9 cellular contexts compared by ENCODE assay signal in the genomic region with DNA sequence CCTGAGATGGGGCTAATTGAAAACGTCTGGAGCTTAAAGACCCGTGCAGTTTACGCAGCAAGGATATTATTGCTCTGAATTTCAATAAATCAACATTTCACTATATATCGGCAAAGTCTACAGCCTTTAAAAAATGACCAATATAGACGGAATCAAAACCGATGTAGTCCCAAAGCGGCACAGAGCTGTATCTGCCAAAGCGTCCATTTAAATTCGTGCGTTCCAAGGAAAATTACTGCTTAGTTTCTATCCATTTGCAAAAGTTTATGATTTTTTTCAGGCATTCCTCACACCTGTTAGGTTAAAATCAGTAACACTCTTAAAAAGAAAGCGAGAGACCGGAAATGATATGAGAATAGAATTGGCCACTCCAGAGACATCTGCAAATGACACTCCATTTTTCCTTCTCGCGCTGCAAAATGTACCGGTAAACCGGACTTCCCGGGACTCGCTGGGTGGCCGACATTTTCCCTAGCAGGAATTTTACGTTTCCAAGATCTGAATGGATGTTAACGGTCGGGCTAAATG. TPM values are rescaled to one million over a fixed set of nuclear protein-coding genes. Genes with fewer than 3 reads are reported as not detected.
DNase-seq lines count a peak whose midpoint lies in the region; ATAC-seq and TF ChIP-seq lines count a peak whose summit lies in the region.
"Had no signal": no experiment of that assay in that cellular context is flagged by ENCODE, and none has a peak within 500 bp of the region (broad histone marks: within the 10 kb centered on the region; RNA-seq: fewer than 3 reads in every experiment).

No MANE protein-coding gene starts in this region.

- peaks cover 35% of the 10 kb centered on the region for H4K20me1 ChIP-seq in mammary epithelial cell (ENCODE audit: insufficient read depth, low read length)

- peak; percentile 25 for ATAC-seq in CD4-positive, alpha-beta T cell (ENCODE audit: poor library complexity)
- ATAC-seq in GM21423 (IDR thresholded peaks at IDR 0.05; ENCODE audit: unreplicated experiment): peak; percentile 14

- H3K9ac ChIP-seq in mammary epithelial cell (ENCODE audit: insufficient read depth, low read length): peak overlapping the region; percentile 99

- no peak for TF ChIP-seq POLR2A in lower leg skin (IDR thresholded peaks at IDR 0.05)
- TF ChIP-seq POLR2A in transverse colon (IDR thresholded peaks at IDR 0.05): no peak

- peaks cover 5% of the 10 kb centered on the region for H3K27me3 Mint-ChIP-seq in CD4-positive, alpha-beta T cell

- H2AFZ ChIP-seq in mammary epithelial cell (ENCODE audit: low read depth, low read length): peak overlapping the region; percentile 88

- BruUV-seq in mammary epithelial cell (replicated peaks; lab: Mats Ljungman, UMichigan): TSS peak; percentile 80

- TF ChIP-seq EP300 in transverse colon (IDR thresholded peaks at IDR 0.05; ENCODE audit: low read depth): no peak

- no peaks in the 10 kb centered on the region for H3K9me3 Mint-ChIP-seq in CD4-positive, alpha-beta T cell

- H3K4me1 ChIP-seq in mammary epithelial cell (ENCODE audit: insufficient read depth, low read length): peaks cover 24% of the 10 kb centered on the region
- H3K4me1 ChIP-seq in transverse colon: peaks cover 14 to 37% (median 30%) of the 10 kb centered on the region in 4 donors

- H3K27me3 ChIP-seq in CD4-positive, alpha-beta T cell (ENCODE audit: control insufficient read depth, insufficient read depth, low read length): no peaks in the 10 kb centered on the region
- no peaks in the 10 kb centered on the region for H3K27me3 ChIP-seq in mammary epithelial cell (ENCODE audit: insufficient read depth, low read length)
- no peaks in the 10 kb centered on the region for H3K27me3 ChIP-seq in transverse colon

- peak overlapping the region; percentile 66 to 81 (median 77) for H3K4me3 ChIP-seq in mammary epithelial cell (replicated peaks in 1 of 3; ENCODE audit: insufficient read depth in 1 of 3, low read depth in 2 of 3, low read length in 3 of 3)
- peak overlapping the region; percentile 95 for H3K4me3 ChIP-seq in lower leg skin (ENCODE audit: low read depth, poor library complexity, severe bottlenecking)
- H3K4me3 ChIP-seq in transverse colon: peak overlapping the region; percentile 57 to 87 (median 80)

- peaks cover 50% of the 10 kb centered on the region for H3K79me2 ChIP-seq in mammary epithelial cell (ENCODE audit: insufficient read depth, low read length)

- POLR2A ChIA-PET in CD4-positive, alpha-beta T cell (lab: Charles Lee): interaction anchor here (0.7 to 3.7 kb wide), 43 partner anchors 9 to 1197 kb away, joined by 3 to 164 read pairs (median 7); a partner anchor contains a TSS

- dilution Hi-C loops in mammary epithelial cell (cut with HindIII; ENCODE audit: low sequenced_read_pairs): loop anchor here (5.0 to 10.0 kb wide), 3 partner anchors 95 to 218 kb away; a partner anchor contains a TSS

- H3K36me3 Mint-ChIP-seq in CD4-positive, alpha-beta T cell (ENCODE audit: low read depth): peaks cover 54% of the 10 kb centered on the region

- peaks cover 53% of the 10 kb centered on the region for H3K4me1 Mint-ChIP-seq in CD4-positive, alpha-beta T cell (ENCODE audit: low read depth)

- peaks cover 34% of the 10 kb centered on the region for H3K36me3 ChIP-seq in mammary epithelial cell (ENCODE audit: insufficient read depth, low read length)
- peaks cover 0 to 28% (median 13%) of the 10 kb centered on the region in 4 donors for H3K36me3 ChIP-seq in transverse colon

- H3K4me2 ChIP-seq in mammary epithelial cell (ENCODE audit: insufficient read depth, low read depth, low read length): peak overlapping the region; percentile 87

- no peaks in the 10 kb centered on the region for H3K9me3 ChIP-seq in CD4-positive, alpha-beta T cell (ENCODE audit: control insufficient read depth, low read length)
- no peaks in the 10 kb centered on the region for H3K9me3 ChIP-seq in mammary epithelial cell (replicated peaks; ENCODE audit: insufficient read depth, low read length)
- no peaks in the 10 kb centered on the region for H3K9me3 ChIP-seq in transverse colon

- H3K27ac ChIP-seq in CD4-positive, alpha-beta T cell (ENCODE audit: low read depth, low read length): peak overlapping the region; percentile 99
- peak overlapping the region; percentile 96 for H3K27ac ChIP-seq in mammary epithelial cell (ENCODE audit: insufficient read depth, low read depth, low read length)
- H3K27ac ChIP-seq in transverse colon: peak overlapping the region; percentile 95 to 99 (median 99)

- in situ Hi-C loops in mammary epithelial cell (cut with MboI; ENCODE audit: low sequenced_read_pairs in 2 of 2): loop anchor here in 1 of 2 donors (10.0 kb wide), 1 partner anchor 148 kb away; no protein-coding TSS in a partner anchor
- in situ Hi-C loops in transverse colon (cut with MboI; ENCODE audit: low pct_ligation_motif_present in 1 of 4, low pct_unique_long_range_greater_than_20kb in 1 of 4, low sequenced_read_pairs in 3 of 4): loop anchor here in 1 of 4 donors (10.0 to 25.0 kb wide), 2 partner anchors 670 to 858 kb away; a partner anchor contains a TSS

- CTCF ChIA-PET in CD4-positive, alpha-beta T cell (lab: Charles Lee): interaction anchor here (1.0 to 1.8 kb wide), 6 partner anchors 18 to 839 kb away, joined by 3 to 5 read pairs (median 4); no protein-coding TSS in a partner anchor
- CTCF ChIA-PET in mammary epithelial cell (lab: Charles Lee; ENCODE audit: low non-redundant PET): interaction anchor here (0.5 kb wide), 1 partner anchor 805 kb away, joined by 4 read pairs; no protein-coding TSS in a partner anchor

- intact Hi-C loops in CD4-positive, alpha-beta T cell (cut with DNase I, micrococcal nuclease): loop anchor here (1.0 to 5.0 kb wide), 5 partner anchors 24 to 845 kb away; a partner anchor contains a TSS
- intact Hi-C loops in mammary epithelial cell (cut with micrococcal nuclease): loop anchor here (1.0 to 10.0 kb wide), 3 partner anchors 29 to 678 kb away; a partner anchor contains a TSS
- intact Hi-C loops in lower leg skin (cut with DNase I; ENCODE audit: low total_unique reads): no loop called here
- intact Hi-C loops in transverse colon (cut with DNase I; ENCODE audit: low total_unique reads): no loop called here

- peak in 1 of 10 experiments; percentile 16 for DNase-seq in CD4-positive, alpha-beta T cell
- DNase-seq in NCI-H1105 (lab: John Stamatoyannopoulos, UW) (peak; percentile 61), mammary epithelial cell (no peak), lower leg skin (ENCODE audit: low spot score in 2 of 2) (no peak), transverse colon (no peak), mucosa of gallbladder (ENCODE audit: low spot score) (no peak)
- DNase-seq in stimulated activated CD4-positive, alpha-beta T cell treated with anti-CD3 and anti-CD28 coated beads, Interleukin-2, amount 100 ng/mL, for 24 hours: no peak

- H3K27ac Mint-ChIP-seq in CD4-positive, alpha-beta T cell: peak overlapping the region; percentile 96

- no peak for TF ChIP-seq CTCF in CD4-positive, alpha-beta T cell (IDR thresholded peaks at IDR 0.05)
- TF ChIP-seq CTCF in mammary epithelial cell (conservative IDR thresholded peaks at IDR 0.05 in 1 of 2, IDR thresholded peaks at IDR 0.05 in 1 of 2; ENCODE audit: extremely low read depth in 1 of 2, insufficient read depth in 1 of 2, low read depth in 1 of 2, low read length in 2 of 2) (no peak), lower leg skin (IDR thresholded peaks at IDR 0.05) (no peak), transverse colon (IDR thresholded peaks at IDR 0.05) (no peak)

- H3K4me3 Mint-ChIP-seq in CD4-positive, alpha-beta T cell: peak overlapping the region; percentile 95

- WGBS in mammary epithelial cell (ENCODE audit: low coverage, missing lambda C conversion rate): under 1% methylated on average over 22 of the region's 22 CpGs
- WGBS in lower leg skin, 2 donors: 5 to 6% methylated on average over 22 of the region's 22 CpGs
- WGBS in transverse colon (ENCODE audit: low coverage in 1 of 2), 2 donors: 2 to 11% methylated on average over 14 to 22 of the region's 22 CpGs

RNA-seq across cellular contexts. Expression of a gene that starts 0.8 kb away (rescaled TPM):
- total RNA-seq in CD4-positive, alpha-beta T cell: 1,000 to 10,000 TPM; 1,039 to 1,046 TPM
- total RNA-seq in mammary epithelial cell: 100 to 1,000 TPM; 291 to 441 TPM
- polyA plus RNA-seq in mammary epithelial cell: 161 TPM
- polyA minus RNA-seq in mammary epithelial cell: 86.0 TPM
- total RNA-seq in lower leg skin: 100 to 1,000 TPM; 224 to 547 (median 310) TPM
- 100 to 1,000 TPM; 146 to 550 (median 353) TPM for total RNA-seq in transverse colon
- 535 TPM for total RNA-seq in mucosa of gallbladder

RNA-seq across cellular contexts. Expression of a gene that starts 23.7 kb away (rescaled TPM):
- 10 to 100 TPM in 1 of 2 experiments, 1 to 10 TPM in 1; 8.6 to 12.6 TPM for total RNA-seq in CD4-positive, alpha-beta T cell
- total RNA-seq in mammary epithelial cell (10 to 100 TPM; 12.3 to 27.5 TPM), lower leg skin (10 to 100 TPM in 2 of 4 donors, 1 to 10 TPM in 2; 6.3 to 14.0 (median 10.5) TPM), transverse colon (100 to 1,000 TPM in 1 of 4 donors, 10 to 100 TPM in 1, 1 to 10 TPM in 1, not detected in 1; 7.2 to 226 (median 10.5) TPM), mucosa of gallbladder (9.4 TPM)
- polyA plus RNA-seq in mammary epithelial cell: 23.3 TPM
- polyA minus RNA-seq in mammary epithelial cell: 25.0 TPM

RNA-seq across cellular contexts. Expression of a gene that starts 59.9 kb away (rescaled TPM):
- not detected for total RNA-seq in CD4-positive, alpha-beta T cell
- total RNA-seq in mammary epithelial cell (not detected), lower leg skin (10 to 100 TPM in 2 of 4 donors, 1 to 10 TPM in 2; 1.1 to 15.6 (median 7.7) TPM), transverse colon (10 to 100 TPM in 1 of 4 donors, 1 to 10 TPM in 2, not detected in 1; 4.6 to 11.7 (median 7.5) TPM), mucosa of gallbladder (0.26 TPM)
- polyA plus RNA-seq in mammary epithelial cell: not detected
- not detected for polyA minus RNA-seq in mammary epithelial cell
- total RNA-seq: LHCN-M2 had no signal

Comparison
In these comparisons a context has a peak if more than half of its experiments do, and no peak if none do; other contexts are left out.
1. intact Hi-C loops: an anchor here in CD4-positive, alpha-beta T cell (1.0 to 5.0 kb wide) and mammary epithelial cell (1.0 to 10.0 kb wide); none called in lower leg skin and transverse colon.